ENCODE assay signal across 8 cellular contexts in the genomic region with DNA sequence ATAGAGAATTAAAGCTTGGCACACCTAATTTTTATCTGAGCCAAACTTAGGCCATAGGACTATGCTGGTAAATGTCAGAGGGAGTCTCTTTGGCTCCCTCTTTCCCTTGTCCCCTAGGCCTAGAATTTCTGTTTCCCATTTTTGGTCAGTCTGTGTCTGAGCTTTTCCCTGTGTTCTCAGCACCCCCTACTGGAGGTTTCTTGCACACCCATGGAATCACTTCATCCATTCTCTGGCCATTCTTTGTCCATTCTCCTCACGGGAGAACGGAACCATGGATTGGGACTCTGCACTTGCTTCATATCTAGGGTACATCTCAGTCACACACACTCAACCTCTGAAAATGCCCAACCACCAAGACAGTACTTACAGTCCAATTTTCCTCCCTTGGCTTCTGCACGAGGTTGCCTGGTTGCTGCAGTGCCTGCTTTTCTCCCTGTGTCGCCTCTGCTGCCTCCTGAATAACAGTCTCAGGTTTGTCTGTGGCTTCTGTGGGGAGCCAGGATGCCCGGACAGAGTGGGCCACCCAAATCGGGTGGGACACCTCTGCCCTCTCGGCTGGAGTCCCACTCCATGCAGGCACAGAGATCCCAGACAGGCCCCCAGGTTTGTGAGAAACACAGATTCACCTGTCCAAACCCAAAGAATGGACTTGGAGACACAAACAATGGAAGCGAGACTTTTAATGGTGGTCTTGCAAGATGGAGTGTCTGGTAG. TPM values are rescaled to one million over a fixed set of nuclear protein-coding genes. Genes with fewer than 3 reads are reported as not detected.
DNase-seq lines count a peak whose midpoint lies in the region; ATAC-seq and TF ChIP-seq lines count a peak whose summit lies in the region.

No MANE protein-coding gene starts in this region.

- H3K27me3 ChIP-seq in A673 (replicated peaks; ENCODE audit: insufficient read depth, low read depth, low read length, poor library complexity) (no peaks in the 10 kb centered on the region), liver (ENCODE audit: control insufficient read depth in 4 of 4, insufficient read depth in 4 of 4, low read length in 3 of 4) (no peaks in the 10 kb centered on the region), thoracic aorta (replicated peaks; ENCODE audit: insufficient read depth) (no peaks in the 10 kb centered on the region)

- DNase-seq in A673 (ENCODE audit: low spot score) (peak; percentile 65), GM04504 (ENCODE audit: low read depth) (peak; percentile 21), NOMO-1 treated with DMSO at 0.1 percent for 48 hours (lab: John Stamatoyannopoulos, UW; ENCODE audit: unreplicated experiment) (peak; percentile 27), cerebellar cortex (ENCODE audit: low spot score) (peak; percentile 35), thoracic aorta (ENCODE audit: low spot score) (no peak), cortex of kidney (lab: John Stamatoyannopoulos, UW) (no peak), GM20000 (ENCODE audit: low spot score) (no peak)

- BruUV-seq in A673 (replicated peaks; lab: Mats Ljungman, UMichigan): no TSS peak

- no peak overlapping the region for H3K27ac ChIP-seq in A673 (ENCODE audit: low read depth, low read length, poor library complexity, severe bottlenecking)
- H3K27ac ChIP-seq in liver (ENCODE audit: low read depth in 1 of 2, low read length in 2 of 2): no peak overlapping the region
- H3K27ac ChIP-seq in thoracic aorta: no peak overlapping the region

- H3K4me3 ChIP-seq in A673 (ENCODE audit: low read depth, low read length, poor library complexity, severe bottlenecking) (no peak overlapping the region), liver (ENCODE audit: low read depth in 1 of 3, low read length in 3 of 3) (no peak overlapping the region), thoracic aorta (no peak overlapping the region)

- intact Hi-C loops in A673 (cut with micrococcal nuclease; ENCODE audit: unreplicated experiment): loop anchor here (1.0 to 5.0 kb wide), 3 partner anchors 246 to 730 kb away; no protein-coding TSS in a partner anchor

- no peak for ATAC-seq in thoracic aorta (ENCODE audit: insufficient number of reproducible peaks, low FRiP score, low read depth)

- peak; percentile 94 to 96 for TF ChIP-seq RAD21 in liver (IDR thresholded peaks at IDR 0.05)

- H3K9me3 ChIP-seq in A673 (ENCODE audit: low read depth, low read length, poor library complexity, severe bottlenecking) (no peaks in the 10 kb centered on the region), liver (ENCODE audit: control insufficient read depth in 4 of 4, low read length in 3 of 4) (no peaks in the 10 kb centered on the region), thoracic aorta (no peaks in the 10 kb centered on the region)

- WGBS in liver: 81% methylated on average over 8 of the region's 8 CpGs

- CTCF ChIA-PET in A673 (lab: Charles Lee): no interaction called here

- H3K4me1 ChIP-seq in A673 (ENCODE audit: insufficient read depth, low read length, poor library complexity, severe bottlenecking): no peaks in the 10 kb centered on the region
- peaks cover 0 to 11% (median 4%) of the 10 kb centered on the region in 4 donors for H3K4me1 ChIP-seq in liver (ENCODE audit: control insufficient read depth in 4 of 4, insufficient read depth in 4 of 4, low read length in 3 of 4)
- no peaks in the 10 kb centered on the region for H3K4me1 ChIP-seq in thoracic aorta (ENCODE audit: control insufficient read depth in 1 of 2, low read depth in 2 of 2)

- TF ChIP-seq CTCF in A673 (conservative IDR thresholded peaks at IDR 0.05; ENCODE audit: low read depth, low read length): peak; percentile 71
- peak; percentile 72 for TF ChIP-seq CTCF in liver (IDR thresholded peaks at IDR 0.05; ENCODE audit: low read depth, low read length, missing input control)
- TF ChIP-seq CTCF in thoracic aorta (IDR thresholded peaks at IDR 0.05): peak; percentile 47
- TF ChIP-seq CTCF in GM20000 (IDR thresholded peaks at IDR 0.05; ENCODE audit: extremely low read depth, missing control alignments): no peak

- POLR2A ChIA-PET in A673 (lab: Charles Lee; ENCODE audit: low non-redundant PET): no interaction called here

- no peak overlapping the region for H3K9ac ChIP-seq in liver (ENCODE audit: low read depth in 1 of 2, low read length in 2 of 2)

- H3K36me3 ChIP-seq in A673 (ENCODE audit: insufficient read depth, low read length, poor library complexity, severe bottlenecking) (no peaks in the 10 kb centered on the region), liver (ENCODE audit: control insufficient read depth in 4 of 4, insufficient read depth in 3 of 4, low read depth in 1 of 4, low read length in 3 of 4) (no peaks in the 10 kb centered on the region), thoracic aorta (peaks cover 8% of the 10 kb centered on the region)

TF ChIP-seq in liver, 16 proteins besides CTCF, POLR2A, EP300 and RAD21:
- TF ChIP-seq, protein P1, sequence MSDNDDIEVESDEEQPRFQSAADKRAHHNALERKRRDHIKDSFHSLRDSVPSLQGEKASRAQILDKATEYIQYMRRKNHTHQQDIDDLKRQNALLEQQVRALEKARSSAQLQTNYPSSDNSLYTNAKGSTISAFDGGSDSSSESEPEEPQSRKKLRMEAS (IDR thresholded peaks at IDR 0.05): no peak
- TF ChIP-seq FOXA1 (IDR thresholded peaks at IDR 0.05) (no peak), GABPA (IDR thresholded peaks at IDR 0.05 in 1 of 2, conservative IDR thresholded peaks at IDR 0.05 in 1 of 2) (no peak), SP1 (IDR thresholded peaks at IDR 0.05) (no peak), REST (IDR thresholded peaks at IDR 0.05) (no peak), ZBTB33 (IDR thresholded peaks at IDR 0.05) (no peak), HNF4G (IDR thresholded peaks at IDR 0.05) (no peak), JUND (IDR thresholded peaks at IDR 0.05) (no peak), HNF4A (conservative IDR thresholded peaks at IDR 0.05) (no peak), YY1 (IDR thresholded peaks at IDR 0.05) (no peak), FOXA2 (IDR thresholded peaks at IDR 0.05) (no peak), RXRA (IDR thresholded peaks at IDR 0.05) (no peak), EGR1 (IDR thresholded peaks at IDR 0.05; ENCODE audit: low read depth in 2 of 2) (no peak), TAF1 (conservative IDR thresholded peaks at IDR 0.05) (no peak), NR2F2 (IDR thresholded peaks at IDR 0.05) (no peak)
- TF ChIP-seq, protein P2, sequence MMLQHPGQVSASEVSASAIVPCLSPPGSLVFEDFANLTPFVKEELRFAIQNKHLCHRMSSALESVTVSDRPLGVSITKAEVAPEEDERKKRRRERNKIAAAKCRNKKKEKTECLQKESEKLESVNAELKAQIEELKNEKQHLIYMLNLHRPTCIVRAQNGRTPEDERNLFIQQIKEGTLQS (IDR thresholded peaks at IDR 0.05): no peak

RNA-seq across cellular contexts. Expression of gene DNAH11, which starts 35.1 kb away (rescaled TPM):
- 0.15 and 0.54 TPM in 2 replicates for total RNA-seq in A673 (2021)
- under 1 TPM; 0.05 to 0.50 TPM for total RNA-seq in liver
- polyA plus RNA-seq in liver: under 1 TPM; 0.10 to 0.11 TPM
- 10 to 100 TPM in 1 of 2 donors, 1 to 10 TPM in 1; 1.9 to 16.2 TPM for total RNA-seq in thoracic aorta

Comparison
In these comparisons a context has a peak if more than half of its experiments do, and no peak if none do; other contexts are left out.
1. DNase-seq: peak in A673 (single experiment), GM04504 (single experiment), NOMO-1 treated with DMSO at 0.1 percent for 48 hours (single experiment) and cerebellar cortex (single experiment); none in thoracic aorta (single experiment), cortex of kidney (single experiment) and GM20000 (single experiment).